In genomic region chr19:38509027-38509426, GRCh38 we compare ENCODE assay signal across 22 cellular contexts.
"Had no signal": no experiment of that assay in that cellular context is flagged by ENCODE, and none has a peak within 500 bp of the region (broad histone marks: within the 10 kb centered on the region; RNA-seq: fewer than 3 reads in every experiment).

No MANE protein-coding gene starts in this region.

- DNase-seq: dermis blood vessel endothelial cell; dorsolateral prefrontal cortex; effector CD4-positive, alpha-beta T cell; effector memory CD4-positive, alpha-beta T cell; foreskin keratinocyte; hypothalamus; left cardiac atrium; left ventricle myocardium superior; lower lobe of right lung; mesenchymal stem cell; mucosa of descending colon had no signal

- H3K27ac ChIP-seq: coronary artery, dorsolateral prefrontal cortex, esophagus muscularis mucosa, foreskin keratinocyte, gastroesophageal sphincter, heart left ventricle, hepatocyte, left lung, lower lobe of right lung had no signal

- H3K4me1 ChIP-seq: foreskin keratinocyte, gastroesophageal sphincter, heart left ventricle, left lung, lower lobe of right lung had no signal

- H3K36me3 ChIP-seq: esophagus muscularis mucosa, gastroesophageal sphincter, heart left ventricle, left lung, lower lobe of right lung had no signal

- FAIRE-seq: colon, endothelial cell of umbilical vein, frontal cortex, islet of Langerhans, keratinocyte had no signal

- H3K4me3 ChIP-seq: coronary artery, dorsolateral prefrontal cortex, esophagus muscularis mucosa, gastroesophageal sphincter, heart left ventricle, hepatocyte, left lung, lower lobe of right lung, mucosa of descending colon had no signal

- H3K79me2 ChIP-seq: hepatocyte had no signal

- H3K4me2 ChIP-seq: hepatocyte had no signal

- ATAC-seq: foreskin keratinocyte, gastroesophageal sphincter, heart left ventricle, left cardiac atrium, left lung, left ventricle myocardium superior, lower lobe of right lung, mucosa of descending colon had no signal

- H2AFZ ChIP-seq: hepatocyte had no signal

- H3K27me3 ChIP-seq: dorsolateral prefrontal cortex, foreskin keratinocyte, hepatocyte had no signal

- H3K9me3 ChIP-seq: esophagus muscularis mucosa, gastroesophageal sphincter, heart left ventricle, left lung, lower lobe of right lung, mucosa of descending colon had no signal
